Comparison of ENCODE assay signal across 11 cellular contexts in genomic region chr2:78125042-78125441, GRCh38.
"Had no signal": no experiment of that assay in that cellular context is flagged by ENCODE, and none has a peak within 500 bp of the region (broad histone marks: within the 10 kb centered on the region; RNA-seq: fewer than 3 reads in every experiment).

No MANE protein-coding gene starts in this region.

- H3K9me3 ChIP-seq: HAP-1 had no signal

- H3K36me3 ChIP-seq: HAP-1 had no signal

- ATAC-seq: GM23338, HCT116 had no signal

- H3K27ac ChIP-seq: GM23248 had no signal

- H3K4me2 ChIP-seq: GM23338 had no signal

- H3K4me1 ChIP-seq: HAP-1 had no signal

- H3K4me3 ChIP-seq: GM23248, GM23338, HAP-1 had no signal

- DNase-seq: GM23248, GOT3, H7, H9, HCEC 1CT, HFFc6 had no signal

- FAIRE-seq: H1, H54 had no signal

- H2AFZ ChIP-seq: GM23248 had no signal

- H3K9ac ChIP-seq: GM23248 had no signal
